ENCODE assay signal across 8 cellular contexts in genomic region chr6:31128093-31128676, GRCh38. TPM values are rescaled to one million over a fixed set of nuclear protein-coding genes. Genes with fewer than 3 reads are reported as not detected.
DNase-seq lines count a peak whose midpoint lies in the region; ATAC-seq and TF ChIP-seq lines count a peak whose summit lies in the region.

No MANE protein-coding gene starts in this region.

- WGBS in iPS DF 6.9 (ENCODE audit: insufficient coverage, insufficient read length): no CpG with 5 or more reads among the region's 8 CpGs

- H3K27ac ChIP-seq in SU-DHL-6 (ENCODE audit: low read depth, low read length) (no peak overlapping the region), iPS DF 6.9 (ENCODE audit: low read length) (no peak overlapping the region)

- peaks cover 50% of the 10 kb centered on the region for H3K4me1 Mint-ChIP-seq in Calu3 (ENCODE audit: low read depth, unreplicated experiment)

- no peak overlapping the region for H3K9ac ChIP-seq in SU-DHL-6 (ENCODE audit: low read length)

- H3K9me2 ChIP-seq in SU-DHL-6 (replicated peaks; ENCODE audit: insufficient read depth, low read length): no peaks in the 10 kb centered on the region

- H3K4me1 ChIP-seq in iPS DF 6.9 (ENCODE audit: control insufficient read depth, insufficient read depth, low read length): peaks cover 5% of the 10 kb centered on the region

- no TSS peak for BruUV-seq in Calu3 (replicated peaks; lab: Mats Ljungman, UMichigan)

- no peak overlapping the region for H2AFZ ChIP-seq in SU-DHL-6 (ENCODE audit: low read depth, low read length, severe bottlenecking)

- no peak for ATAC-seq in HG02571 (IDR thresholded peaks at IDR 0.05; ENCODE audit: unreplicated experiment)

- CTCF ChIA-PET in Calu3 (lab: Charles Lee): interaction anchor here (0.7 to 2.8 kb wide), 5 partner anchors 13 to 64 kb away, joined by 3 to 11 read pairs (median 4); partner anchors contain the start of gene PSORS1C1

- H3K4me3 ChIP-seq in SU-DHL-6 (ENCODE audit: insufficient read depth, low read length, poor library complexity, severe bottlenecking) (no peak overlapping the region), iPS DF 6.9 (ENCODE audit: low read length) (no peak overlapping the region)

- H4K20me1 ChIP-seq in SU-DHL-6 (ENCODE audit: low read depth, low read length): no peaks in the 10 kb centered on the region

- H3K9me3 Mint-ChIP-seq in Calu3 (ENCODE audit: low read depth, unreplicated experiment): no peaks in the 10 kb centered on the region

- no peaks in the 10 kb centered on the region for H3K79me2 ChIP-seq in SU-DHL-6 (ENCODE audit: insufficient read depth, low read length)

- peaks cover 33% of the 10 kb centered on the region for H3K36me3 Mint-ChIP-seq in Calu3 (ENCODE audit: insufficient read depth, unreplicated experiment)

- no peaks in the 10 kb centered on the region for H3K36me3 ChIP-seq in SU-DHL-6 (ENCODE audit: low read length)
- no peaks in the 10 kb centered on the region for H3K36me3 ChIP-seq in iPS DF 6.9 (ENCODE audit: control insufficient read depth, insufficient read depth, low read length)

- H3F3A ChIP-seq in SU-DHL-6 (ENCODE audit: insufficient read depth): no peaks in the 10 kb centered on the region

- no peaks in the 10 kb centered on the region for H3K9me3 ChIP-seq in SU-DHL-6 (ENCODE audit: insufficient read depth, low read length)
- H3K9me3 ChIP-seq in iPS DF 6.9 (ENCODE audit: control insufficient read depth, insufficient read depth, low read length): no peaks in the 10 kb centered on the region

- DNase-seq in Calu3 (peak; percentile 92), HUDEP-2 (lab: John Stamatoyannopoulos, UW; ENCODE audit: unreplicated experiment in 76 of 76) (peak in 51 of 76 experiments; percentile 6 to 71 (median 38)), iPS DF 6.9 (ENCODE audit: low read depth, low spot score) (peak; percentile 73), SHP77 treated with DMSO at 0.1 percent for 48 hours (lab: John Stamatoyannopoulos, UW) (no peak)
- DNase-seq in activated naive CD8-positive, alpha-beta T cell treated with anti-CD3 and anti-CD28 coated beads, Interleukin-2, amount 50 U/mL, for 16 hours (ENCODE audit: low read depth, low spot score): peak; percentile 53
- peak; percentile 14 to 67 for DNase-seq in stimulated activated CD4-positive, alpha-beta T cell treated with anti-CD3 and anti-CD28 coated beads, Interleukin-15, amount 100 ng/mL, for 48 hours (ENCODE audit: low read depth in 2 of 2)

- no peak overlapping the region for H3K4me2 ChIP-seq in SU-DHL-6 (ENCODE audit: low read depth, low read length, poor library complexity, severe bottlenecking)

- H3K27me3 ChIP-seq in SU-DHL-6 (ENCODE audit: low read length) (no peaks in the 10 kb centered on the region), iPS DF 6.9 (ENCODE audit: control insufficient read depth, insufficient read depth, low read length) (no peaks in the 10 kb centered on the region)

- H3K4me3 Mint-ChIP-seq in Calu3 (ENCODE audit: low read depth, unreplicated experiment): no peak overlapping the region

- peak overlapping the region; percentile 45 for H3K27ac Mint-ChIP-seq in Calu3 (ENCODE audit: unreplicated experiment)

- intact Hi-C loops in Calu3 (cut with micrococcal nuclease; ENCODE audit: unreplicated experiment): loop anchor here (2.0 to 5.0 kb wide), 2 partner anchors 41 to 211 kb away; no protein-coding TSS in a partner anchor

- no peaks in the 10 kb centered on the region for H3K27me3 Mint-ChIP-seq in Calu3 (ENCODE audit: unreplicated experiment)

- peak; percentile 99 for TF ChIP-seq CTCF in Calu3 (IDR thresholded peaks at IDR 0.05; ENCODE audit: unreplicated experiment)
- TF ChIP-seq CTCF in SU-DHL-6 (IDR thresholded peaks at IDR 0.05; ENCODE audit: insufficient read depth, low read length, poor library complexity, severe bottlenecking): peak; percentile 95

RNA-seq across cellular contexts. Expression of gene CDSN, which starts 7.9 kb away (rescaled TPM):
- 0.35 and 0.42 TPM in 2 replicates for total RNA-seq in Calu3 (2022)

RNA-seq across cellular contexts. Expression of gene PSORS1C2, which starts 10.7 kb away (rescaled TPM):
- not detected in 2 replicates for total RNA-seq in Calu3 (2022)

RNA-seq across cellular contexts. Expression of gene PSORS1C1, which starts 13.6 kb away (rescaled TPM):
- 9.4 and 11.0 TPM in 2 replicates for total RNA-seq in Calu3 (2022)

RNA-seq across cellular contexts. Expression of gene C6orf15, which starts 15.8 kb away (rescaled TPM):
- not detected in 2 replicates for total RNA-seq in Calu3 (2022)

RNA-seq across cellular contexts. Expression of gene CCHCR1, which starts 29.4 kb away (rescaled TPM):
- total RNA-seq in Calu3 (2022): 95.2 and 105 TPM in 2 replicates
